Comparison of ENCODE assay signal across 10 cellular contexts in the genomic region with DNA sequence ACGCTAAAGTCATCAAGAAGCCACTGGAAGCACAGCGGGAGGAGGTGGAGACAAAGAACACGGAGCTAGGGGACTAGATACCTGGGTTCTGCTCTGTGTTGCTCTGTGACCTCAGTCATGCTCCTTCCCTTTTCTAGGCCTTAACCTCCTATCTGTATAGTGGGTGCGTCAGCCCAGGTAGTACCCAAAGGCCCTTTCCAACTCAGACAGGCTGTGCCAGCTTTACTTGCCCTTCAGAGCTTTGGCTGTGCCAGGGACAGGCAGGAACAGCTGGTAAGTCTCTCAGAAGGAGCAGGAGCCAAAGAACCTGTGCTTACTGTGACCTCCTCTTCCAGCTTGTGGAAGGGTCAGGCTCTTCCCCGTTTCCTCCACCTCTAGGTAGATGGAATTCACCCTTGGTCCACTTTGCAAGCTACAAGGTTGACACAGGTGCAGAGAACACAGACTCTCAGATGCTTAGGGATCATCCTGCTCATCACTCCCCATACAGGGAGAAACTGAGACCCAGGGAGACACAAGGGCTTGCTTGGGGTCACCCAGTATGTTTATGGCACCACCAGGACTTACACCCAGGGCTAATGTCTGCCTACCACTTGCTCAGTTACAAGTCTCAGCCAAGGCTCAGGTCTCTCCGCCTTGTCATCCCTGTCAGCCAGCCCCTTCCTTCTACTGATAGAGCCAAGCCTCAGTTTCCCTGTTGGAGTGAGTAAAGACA. TPM values are rescaled to one million over a fixed set of nuclear protein-coding genes. Genes with fewer than 3 reads are reported as not detected.
A peak's percentile ranks its signal among the peaks of the same experiment; 100 is the strongest.
DNase-seq lines count a peak whose midpoint lies in the region; ATAC-seq and TF ChIP-seq lines count a peak whose summit lies in the region.
"Had no signal": no experiment of that assay in that cellular context is flagged by ENCODE, and none has a peak within 500 bp of the region (broad histone marks: within the 10 kb centered on the region; RNA-seq: fewer than 3 reads in every experiment).

No MANE protein-coding gene starts in this region.

- H3K9me3 Mint-ChIP-seq in CD4-positive, CD25-positive, alpha-beta regulatory T cell, result no peaks in the 10 kb centered on the region
- H3K9me3 Mint-ChIP-seq in endothelial cell (ENCODE audit: unreplicated experiment), result no peaks in the 10 kb centered on the region

- TF ChIP-seq CTCF in OCI-LY7 (conservative IDR thresholded peaks at IDR 0.05; ENCODE audit: low read length), result no peak
- no peak for TF ChIP-seq CTCF in endothelial cell (IDR thresholded peaks at IDR 0.05; ENCODE audit: unreplicated experiment)
- TF ChIP-seq CTCF in ovary (IDR thresholded peaks at IDR 0.05), result no peak

- peaks cover 85% of the 10 kb centered on the region for H3K4me1 ChIP-seq in CD4-positive, CD25-positive, alpha-beta regulatory T cell (ENCODE audit: control insufficient read depth, insufficient read depth, low read length, poor library complexity, severe bottlenecking)
- peaks cover 87% of the 10 kb centered on the region for H3K4me1 ChIP-seq in OCI-LY7 (ENCODE audit: insufficient read depth, low read length, poor library complexity, severe bottlenecking)
- H3K4me1 ChIP-seq in ovary (ENCODE audit: insufficient read depth), result peaks cover 14% of the 10 kb centered on the region

- peak overlapping the region; percentile 95 for H3K27ac ChIP-seq in CD4-positive, CD25-positive, alpha-beta regulatory T cell (ENCODE audit: insufficient read depth, low read length, poor library complexity, severe bottlenecking)
- H3K27ac ChIP-seq in OCI-LY7 (ENCODE audit: low read depth, low read length, poor library complexity, severe bottlenecking) (peak overlapping the region; percentile 98), ovary (peak overlapping the region in 1 of 2 donors; percentile 14)
- H3K27ac ChIP-seq: KMS-11 had no signal

- H3K79me2 ChIP-seq in OCI-LY7 (ENCODE audit: insufficient read depth, low read depth, low read length), result peaks cover 68% of the 10 kb centered on the region

- no TSS peak for BruUV-seq in OCI-LY7 (replicated peaks; lab: Mats Ljungman, UMichigan)

- peak; percentile 25 to 35 for ATAC-seq in CD4-positive, CD25-positive, alpha-beta regulatory T cell (ENCODE audit: low read depth in 2 of 2)
- ATAC-seq in GM18868 (IDR thresholded peaks at IDR 0.05; ENCODE audit: unreplicated experiment) (no peak), GM19324 (IDR thresholded peaks at IDR 0.05; ENCODE audit: low FRiP score, unreplicated experiment) (no peak), HG03280 (IDR thresholded peaks at IDR 0.05; ENCODE audit: unreplicated experiment) (no peak)

- H3K36me3 Mint-ChIP-seq in CD4-positive, CD25-positive, alpha-beta regulatory T cell, result peaks cover 39% of the 10 kb centered on the region
- no peaks in the 10 kb centered on the region for H3K36me3 Mint-ChIP-seq in endothelial cell (ENCODE audit: low read depth, unreplicated experiment)

- no peak for TF ChIP-seq POLR2A in ovary (IDR thresholded peaks at IDR 0.05)

- H3K9me2 ChIP-seq in OCI-LY7 (ENCODE audit: insufficient read depth, low read length), result no peaks in the 10 kb centered on the region

- TF ChIP-seq EP300 in ovary (IDR thresholded peaks at IDR 0.05), result no peak

- H3K9me3 ChIP-seq in CD4-positive, CD25-positive, alpha-beta regulatory T cell (ENCODE audit: control insufficient read depth in 2 of 2, low read length in 2 of 2), result no peaks in the 10 kb centered on the region
- H3K9me3 ChIP-seq in OCI-LY7 (ENCODE audit: low read length), result no peaks in the 10 kb centered on the region
- no peaks in the 10 kb centered on the region for H3K9me3 ChIP-seq in ovary

- H3K27me3 Mint-ChIP-seq in CD4-positive, CD25-positive, alpha-beta regulatory T cell, result no peaks in the 10 kb centered on the region
- H3K27me3 Mint-ChIP-seq in endothelial cell (ENCODE audit: unreplicated experiment), result peaks cover 12% of the 10 kb centered on the region

- peak overlapping the region; percentile 95 to 98 (median 97) for H3K27ac Mint-ChIP-seq in CD4-positive, CD25-positive, alpha-beta regulatory T cell
- H3K27ac Mint-ChIP-seq in endothelial cell (ENCODE audit: unreplicated experiment), result no peak overlapping the region

- intact Hi-C loops in OCI-LY7 (cut with micrococcal nuclease; ENCODE audit: unreplicated experiment), result no loop called here
- intact Hi-C loops in ovary (cut with DNase I), result loop anchor here in 1 of 4 donors (2.0 to 10.0 kb wide), 2 partner anchors 31 to 97 kb away; no protein-coding TSS in a partner anchor

- CTCF ChIA-PET in OCI-LY7 (lab: Charles Lee; ENCODE audit: unreplicated experiment), result interaction anchor here (1.2 to 3.4 kb wide), 5 partner anchors 12 to 94 kb away, joined by 3 to 18 read pairs (median 4); no protein-coding TSS in a partner anchor

- DNase-seq in CD4-positive, CD25-positive, alpha-beta regulatory T cell, result no peak
- DNase-seq in OCI-LY7 (ENCODE audit: low spot score) (no peak), endothelial cell (ENCODE audit: low spot score) (no peak), ovary (no peak)
- DNase-seq in effector CD4-positive, alpha-beta T cell, result no peak
- DNase-seq: kidney had no signal

- peak overlapping the region; percentile 88 to 96 (median 92) for H3K4me3 Mint-ChIP-seq in CD4-positive, CD25-positive, alpha-beta regulatory T cell
- H3K4me3 Mint-ChIP-seq in endothelial cell (ENCODE audit: unreplicated experiment), result peak overlapping the region; percentile 17

- peaks cover 43 to 77% (median 66%) of the 10 kb centered on the region in 4 donors for H3K4me1 Mint-ChIP-seq in CD4-positive, CD25-positive, alpha-beta regulatory T cell
- no peaks in the 10 kb centered on the region for H3K4me1 Mint-ChIP-seq in endothelial cell (ENCODE audit: unreplicated experiment)

- POLR2A ChIA-PET in OCI-LY7 (lab: Charles Lee), result interaction anchor here (0.8 to 15.6 kb wide), 10 partner anchors 9 to 141 kb away, joined by 3 to 272 read pairs (median 5); a partner anchor contains a TSS

- H3K4me3 ChIP-seq in CD4-positive, CD25-positive, alpha-beta regulatory T cell (ENCODE audit: low read depth, low read length), result peak overlapping the region; percentile 92
- peak overlapping the region; percentile 84 for H3K4me3 ChIP-seq in OCI-LY7 (ENCODE audit: low read depth, low read length, poor library complexity, severe bottlenecking)
- peak overlapping the region; percentile 73 for H3K4me3 ChIP-seq in ovary

- H3K36me3 ChIP-seq in CD4-positive, CD25-positive, alpha-beta regulatory T cell (ENCODE audit: control insufficient read depth, insufficient read depth, low read length), result peaks cover 20% of the 10 kb centered on the region
- H3K36me3 ChIP-seq in OCI-LY7 (ENCODE audit: insufficient read depth, low read length) (peaks cover 49% of the 10 kb centered on the region; the same call in 1 of the 2 replicates), ovary (no peaks in the 10 kb centered on the region)

- no peaks in the 10 kb centered on the region for H3K27me3 ChIP-seq in CD4-positive, CD25-positive, alpha-beta regulatory T cell (ENCODE audit: control insufficient read depth, insufficient read depth, low read length)
- H3K27me3 ChIP-seq in ovary, result no peaks in the 10 kb centered on the region

- H4K20me1 ChIP-seq in OCI-LY7 (ENCODE audit: insufficient read depth, low read length), result peaks cover 5% of the 10 kb centered on the region; the same call in 1 of the 2 replicates

- WGBS in ovary, 3 donors, result 73 to 89% (median 88%) methylated on average over 6 of the region's 6 CpGs

- peak overlapping the region; percentile 79 for H3K4me2 ChIP-seq in OCI-LY7 (ENCODE audit: low read length)

- H2AFZ ChIP-seq in OCI-LY7 (ENCODE audit: low read length), result no peak overlapping the region

RNA-seq across cellular contexts. Expression of a gene that starts 1.7 kb away (rescaled TPM):
- total RNA-seq in CD4-positive, CD25-positive, alpha-beta regulatory T cell, result 104 TPM
- polyA plus RNA-seq in CD4-positive, CD25-positive, alpha-beta regulatory T cell, result 10 to 100 TPM; 78.2 to 97.0 (median 87.7) TPM
- total RNA-seq in OCI-LY7 (2014; rRNA removed; shearing (Covaris generic)), result 111 and 123 TPM in 2 replicates
- total RNA-seq in OCI-LY7 (2022) (118 and 119 TPM in 2 replicates), endothelial cell (ENCODE audit: unreplicated experiment) (1.2 TPM), ovary (10 to 100 TPM; 22.6 to 60.1 (median 37.3) TPM)
- polyA plus RNA-seq in ovary, result 100 to 1,000 TPM in 1 of 2 donors, 10 to 100 TPM in 1; 27.8 to 158 TPM

RNA-seq across cellular contexts. Expression of a gene that starts 30.8 kb away (rescaled TPM):
- total RNA-seq in CD4-positive, CD25-positive, alpha-beta regulatory T cell, result 12.0 TPM
- 1 to 10 TPM; 4.7 to 8.7 (median 6.1) TPM for polyA plus RNA-seq in CD4-positive, CD25-positive, alpha-beta regulatory T cell
- 52.4 and 60.2 TPM in 2 replicates for total RNA-seq in OCI-LY7 (2014; rRNA removed; shearing (Covaris generic))
- total RNA-seq in OCI-LY7 (2022) (52.9 and 64.5 TPM in 2 replicates), endothelial cell (ENCODE audit: unreplicated experiment) (33.9 TPM), ovary (10 to 100 TPM; 14.7 to 38.5 (median 28.6) TPM)
- polyA plus RNA-seq in ovary, result 10 to 100 TPM; 18.5 to 52.8 TPM

Comparison
In these comparisons a context has a peak if more than half of its experiments do, and no peak if none do; other contexts are left out.
1. ATAC-seq: peak in CD4-positive, CD25-positive, alpha-beta regulatory T cell (2 of 2); none in GM18868 (single experiment), GM19324 (single experiment) and HG03280 (single experiment).
2. RNA of a gene that starts 1.7 kb away (total RNA-seq): 111 to 123 TPM in OCI-LY7, 104 TPM in CD4-positive, CD25-positive, alpha-beta regulatory T cell (single experiment) and 22.6 to 60.1 TPM in ovary; 1.2 TPM in endothelial cell (single experiment); every median in the first group is over 10 times any median in the second.
3. Peak in every context shown above with its lines, with median percentiles within 50 percentile points of each other: H3K4me3 ChIP-seq.